2 cellular contexts compared by ENCODE assay signal in the genomic region with DNA sequence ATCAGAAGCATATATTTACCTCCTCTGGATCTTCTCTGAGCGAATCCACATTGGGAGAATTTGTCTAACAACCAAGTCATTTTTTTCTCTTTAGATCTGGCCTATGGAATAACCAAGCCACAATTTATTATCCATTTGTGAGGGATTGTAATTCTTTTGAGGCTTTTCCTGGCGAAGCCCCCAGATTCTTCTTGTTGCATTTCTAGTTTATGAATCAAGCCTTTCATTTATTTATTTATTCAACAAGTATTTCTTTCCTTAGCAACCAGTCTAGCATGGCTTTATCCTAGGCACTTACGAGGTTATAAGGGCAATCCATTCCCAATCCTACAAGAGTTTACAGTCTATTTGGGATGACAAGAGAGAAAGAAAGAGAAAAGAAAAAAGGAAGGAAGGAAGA.
TF ChIP-seq lines count a peak whose summit lies in the region.

No MANE protein-coding gene starts in this region.

TF ChIP-seq in IMR-90, 13 proteins besides CTCF, POLR2A, EP300 and RAD21 (continued from another document):
- no peak for TF ChIP-seq MAZ (IDR thresholded peaks at IDR 0.05; ENCODE audit: borderline replicate concordance, low read depth, low read length)
TF ChIP-seq in IMR-90: peak in this region for 1.

TF ChIP-seq in SK-N-SH, 30 proteins besides CTCF, POLR2A, EP300 and RAD21 (continued from another document):
- TF ChIP-seq, protein P1, sequence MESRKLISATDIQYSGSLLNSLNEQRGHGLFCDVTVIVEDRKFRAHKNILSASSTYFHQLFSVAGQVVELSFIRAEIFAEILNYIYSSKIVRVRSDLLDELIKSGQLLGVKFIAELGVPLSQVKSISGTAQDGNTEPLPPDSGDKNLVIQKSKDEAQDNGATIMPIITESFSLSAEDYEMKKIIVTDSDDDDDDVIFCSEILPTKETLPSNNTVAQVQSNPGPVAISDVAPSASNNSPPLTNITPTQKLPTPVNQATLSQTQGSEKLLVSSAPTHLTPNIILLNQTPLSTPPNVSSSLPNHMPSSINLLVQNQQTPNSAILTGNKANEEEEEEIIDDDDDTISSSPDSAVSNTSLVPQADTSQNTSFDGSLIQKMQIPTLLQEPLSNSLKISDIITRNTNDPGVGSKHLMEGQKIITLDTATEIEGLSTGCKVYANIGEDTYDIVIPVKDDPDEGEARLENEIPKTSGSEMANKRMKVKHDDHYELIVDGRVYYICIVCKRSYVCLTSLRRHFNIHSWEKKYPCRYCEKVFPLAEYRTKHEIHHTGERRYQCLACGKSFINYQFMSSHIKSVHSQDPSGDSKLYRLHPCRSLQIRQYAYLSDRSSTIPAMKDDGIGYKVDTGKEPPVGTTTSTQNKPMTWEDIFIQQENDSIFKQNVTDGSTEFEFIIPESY (IDR thresholded peaks at IDR 0.05; ENCODE audit: borderline replicate concordance, low read depth): no peak
- TF ChIP-seq TEAD4 (IDR thresholded peaks at IDR 0.05; ENCODE audit: borderline replicate concordance, insufficient read depth): no peak
- no peak for TF ChIP-seq FOXJ3 (CRISPR knock-in tag; IDR thresholded peaks at IDR 0.05)
- TF ChIP-seq, protein P2, sequence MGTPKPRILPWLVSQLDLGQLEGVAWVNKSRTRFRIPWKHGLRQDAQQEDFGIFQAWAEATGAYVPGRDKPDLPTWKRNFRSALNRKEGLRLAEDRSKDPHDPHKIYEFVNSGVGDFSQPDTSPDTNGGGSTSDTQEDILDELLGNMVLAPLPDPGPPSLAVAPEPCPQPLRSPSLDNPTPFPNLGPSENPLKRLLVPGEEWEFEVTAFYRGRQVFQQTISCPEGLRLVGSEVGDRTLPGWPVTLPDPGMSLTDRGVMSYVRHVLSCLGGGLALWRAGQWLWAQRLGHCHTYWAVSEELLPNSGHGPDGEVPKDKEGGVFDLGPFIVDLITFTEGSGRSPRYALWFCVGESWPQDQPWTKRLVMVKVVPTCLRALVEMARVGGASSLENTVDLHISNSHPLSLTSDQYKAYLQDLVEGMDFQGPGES (IDR thresholded peaks at IDR 0.05; ENCODE audit: low read depth, low read length): no peak
- TF ChIP-seq, protein P3, sequence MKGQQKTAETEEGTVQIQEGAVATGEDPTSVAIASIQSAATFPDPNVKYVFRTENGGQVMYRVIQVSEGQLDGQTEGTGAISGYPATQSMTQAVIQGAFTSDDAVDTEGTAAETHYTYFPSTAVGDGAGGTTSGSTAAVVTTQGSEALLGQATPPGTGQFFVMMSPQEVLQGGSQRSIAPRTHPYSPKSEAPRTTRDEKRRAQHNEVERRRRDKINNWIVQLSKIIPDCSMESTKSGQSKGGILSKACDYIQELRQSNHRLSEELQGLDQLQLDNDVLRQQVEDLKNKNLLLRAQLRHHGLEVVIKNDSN (IDR thresholded peaks at IDR 0.05; ENCODE audit: borderline replicate concordance, low read depth): no peak
- TF ChIP-seq, protein P4, sequence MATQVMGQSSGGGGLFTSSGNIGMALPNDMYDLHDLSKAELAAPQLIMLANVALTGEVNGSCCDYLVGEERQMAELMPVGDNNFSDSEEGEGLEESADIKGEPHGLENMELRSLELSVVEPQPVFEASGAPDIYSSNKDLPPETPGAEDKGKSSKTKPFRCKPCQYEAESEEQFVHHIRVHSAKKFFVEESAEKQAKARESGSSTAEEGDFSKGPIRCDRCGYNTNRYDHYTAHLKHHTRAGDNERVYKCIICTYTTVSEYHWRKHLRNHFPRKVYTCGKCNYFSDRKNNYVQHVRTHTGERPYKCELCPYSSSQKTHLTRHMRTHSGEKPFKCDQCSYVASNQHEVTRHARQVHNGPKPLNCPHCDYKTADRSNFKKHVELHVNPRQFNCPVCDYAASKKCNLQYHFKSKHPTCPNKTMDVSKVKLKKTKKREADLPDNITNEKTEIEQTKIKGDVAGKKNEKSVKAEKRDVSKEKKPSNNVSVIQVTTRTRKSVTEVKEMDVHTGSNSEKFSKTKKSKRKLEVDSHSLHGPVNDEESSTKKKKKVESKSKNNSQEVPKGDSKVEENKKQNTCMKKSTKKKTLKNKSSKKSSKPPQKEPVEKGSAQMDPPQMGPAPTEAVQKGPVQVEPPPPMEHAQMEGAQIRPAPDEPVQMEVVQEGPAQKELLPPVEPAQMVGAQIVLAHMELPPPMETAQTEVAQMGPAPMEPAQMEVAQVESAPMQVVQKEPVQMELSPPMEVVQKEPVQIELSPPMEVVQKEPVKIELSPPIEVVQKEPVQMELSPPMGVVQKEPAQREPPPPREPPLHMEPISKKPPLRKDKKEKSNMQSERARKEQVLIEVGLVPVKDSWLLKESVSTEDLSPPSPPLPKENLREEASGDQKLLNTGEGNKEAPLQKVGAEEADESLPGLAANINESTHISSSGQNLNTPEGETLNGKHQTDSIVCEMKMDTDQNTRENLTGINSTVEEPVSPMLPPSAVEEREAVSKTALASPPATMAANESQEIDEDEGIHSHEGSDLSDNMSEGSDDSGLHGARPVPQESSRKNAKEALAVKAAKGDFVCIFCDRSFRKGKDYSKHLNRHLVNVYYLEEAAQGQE (IDR thresholded peaks at IDR 0.05; ENCODE audit: low read depth, low read length): no peak
